Comparison of ENCODE assay signal across 8 cellular contexts in the genomic region with DNA sequence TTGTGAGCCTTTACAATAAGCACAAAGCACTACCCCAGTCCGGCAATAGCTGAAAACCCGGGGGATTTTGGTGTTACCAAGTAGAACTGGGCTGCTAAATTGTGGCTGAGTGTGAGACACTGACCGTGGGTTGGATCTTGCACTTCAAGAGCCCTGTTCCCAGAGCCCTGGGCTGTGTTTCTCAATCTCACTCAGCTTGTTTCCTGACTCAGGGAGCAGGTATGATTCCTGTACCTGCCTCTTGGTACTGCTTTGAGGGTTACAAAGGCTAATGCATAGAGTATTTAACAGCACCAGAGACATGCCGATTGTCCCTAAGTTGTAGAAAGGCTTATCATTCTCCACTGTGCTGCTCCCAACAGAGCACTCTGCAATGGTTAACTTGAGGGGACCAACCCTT.
"Had no signal": no experiment of that assay in that cellular context is flagged by ENCODE, and none has a peak within 500 bp of the region (broad histone marks: within the 10 kb centered on the region; RNA-seq: fewer than 3 reads in every experiment).

No MANE protein-coding gene starts in this region.

- ATAC-seq: GM23338, K562 had no signal

- H3K4me3 ChIP-seq: GM23338, K562 had no signal

- H3K4me2 ChIP-seq: GM23338 had no signal

- H3K27ac Mint-ChIP-seq: GM23338, H9 had no signal

- DNase-seq: H9, HCEC 1CT, IMR-90 had no signal

- FAIRE-seq: H1, H54, HTR-8/SVneo, K562 had no signal

- H3K4me3 Mint-ChIP-seq: GM23338, H9 had no signal

- H2AFZ ChIP-seq: GM23338 had no signal
